In the genomic region with DNA sequence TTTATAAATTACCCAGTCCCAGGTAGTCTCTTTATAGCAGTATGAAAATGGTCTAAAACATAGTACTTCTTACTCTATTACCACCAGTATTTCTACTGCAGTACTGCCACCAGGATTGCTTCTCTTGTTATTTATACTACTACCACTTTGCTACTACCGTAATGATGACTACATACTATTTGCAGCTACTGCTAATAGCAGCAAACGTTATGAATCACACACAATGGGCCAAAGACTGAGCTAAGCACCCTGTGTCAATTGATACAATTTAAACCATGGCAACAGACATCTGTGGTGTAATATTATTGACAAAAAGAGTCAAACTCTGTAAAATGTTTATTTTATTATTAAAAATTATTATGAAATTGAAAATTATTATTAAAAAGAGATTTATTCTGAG, we compare ENCODE assay signal across 28 cellular contexts. TPM values are rescaled to one million over a fixed set of nuclear protein-coding genes. Genes with fewer than 3 reads are reported as not detected.
"Had no signal": no experiment of that assay in that cellular context is flagged by ENCODE, and none has a peak within 500 bp of the region (broad histone marks: within the 10 kb centered on the region; RNA-seq: fewer than 3 reads in every experiment).

No MANE protein-coding gene starts in this region.

- H3K27me3 ChIP-seq: cardiac muscle cell, thyroid gland had no signal

- H3K27ac ChIP-seq: cardiac muscle cell, foreskin keratinocyte, neutrophil, parathyroid adenoma, spleen, thyroid gland had no signal

- H3K27ac Mint-ChIP-seq: activated B cell treated with CpG ODN at 0.5 μM for 24 hours; activated T-helper 2 cell treated with anti-CD3 and anti-CD28 coated beads, Interferon-gamma antibody, Interleukin-2, Interleukin-4, amounts not matched to agents 10 μg/mL and 5 μg/mL and 100 μg/mL, durations not matched to agents 14 hours and 24 hours and 36 hours; nephron had no signal

- DNase-seq: activated B cell treated with CpG ODN at 0.5 μM for 24 hours; activated CD4-positive, alpha-beta T cell treated with anti-CD3 and anti-CD28 coated beads for 4 hours; activated CD4-positive, alpha-beta T cell treated with anti-CD3 and anti-CD28 coated beads, Interleukin-2, amount 50 U/mL, for 48 hours; activated CD8-positive, alpha-beta memory T cell treated with anti-CD3 and anti-CD28 coated beads, Interleukin-2, amount 50 U/mL, for 48 hours; activated naive CD4-positive, alpha-beta T cell; activated naive CD8-positive, alpha-beta T cell treated with anti-CD3 and anti-CD28 coated beads, Interleukin-2, amount 10 ng/mL, durations not matched to agents 7 days and 5 days; activated T-cell treated with anti-CD3 and anti-CD28 coated beads, Interleukin-2, amount 50 U/mL, for 4 hours; amniotic stem cell; foreskin keratinocyte; retina; stimulated activated CD4-positive, alpha-beta T cell treated with anti-CD3 and anti-CD28 coated beads, Interleukin-4, amount 100 ng/mL, for 1 hour; stimulated activated naive CD8-positive, alpha-beta T cell treated with anti-CD3 and anti-CD28 coated beads, Interleukin-15, Interleukin-2, amounts not matched to agents 100 U/mL and 50 U/mL, for 24 hours; substantia nigra; T1000; thyroid gland had no signal

- H3K4me1 ChIP-seq: parathyroid adenoma, spleen had no signal

- ATAC-seq: activated T-cell treated with anti-CD3 and anti-CD28 coated beads, Interleukin-2, amount 50 U/mL, for 4 hours; foreskin keratinocyte; stimulated activated naive CD8-positive, alpha-beta T cell treated with anti-CD3 and anti-CD28 coated beads, Interleukin-15, Interleukin-2, amounts not matched to agents 100 U/mL and 50 U/mL, for 24 hours had no signal

- H3K9me3 ChIP-seq: neutrophil, spleen, thyroid gland had no signal

- H3K9me3 Mint-ChIP-seq: activated B cell treated with CpG ODN at 0.5 μM for 24 hours; activated naive CD8-positive, alpha-beta T cell treated with anti-CD3 and anti-CD28 coated beads, Interleukin-2, amount 10 ng/mL, durations not matched to agents 7 days and 5 days; activated T-cell treated with anti-CD3 and anti-CD28 coated beads, Interleukin-2, amount 50 U/mL, for 4 hours; activated T-helper 2 cell treated with anti-CD3 and anti-CD28 coated beads, Interferon-gamma antibody, Interleukin-2, Interleukin-4, amounts not matched to agents 10 μg/mL and 5 μg/mL and 100 μg/mL, durations not matched to agents 14 hours and 24 hours and 36 hours; nephron had no signal

- H3K4me1 Mint-ChIP-seq: activated B cell treated with CpG ODN at 0.5 μM for 24 hours; activated naive CD8-positive, alpha-beta T cell treated with anti-CD3 and anti-CD28 coated beads, Interleukin-2, amount 10 ng/mL, durations not matched to agents 7 days and 5 days had no signal

- H3K4me3 ChIP-seq: cardiac muscle cell, spleen, thyroid gland had no signal

- H3K36me3 Mint-ChIP-seq: activated naive CD8-positive, alpha-beta T cell treated with anti-CD3 and anti-CD28 coated beads, Interleukin-2, amount 10 ng/mL, durations not matched to agents 7 days and 5 days had no signal

- H3K4me3 Mint-ChIP-seq: activated B cell treated with CpG ODN at 0.5 μM for 24 hours; activated naive CD8-positive, alpha-beta T cell treated with anti-CD3 and anti-CD28 coated beads, Interleukin-2, amount 10 ng/mL, durations not matched to agents 7 days and 5 days; activated T-cell treated with anti-CD3 and anti-CD28 coated beads, Interleukin-2, amount 50 U/mL, for 4 hours; nephron had no signal

- H3K36me3 ChIP-seq: cardiac muscle cell, neutrophil, spleen, thyroid gland had no signal

RNA-seq across cellular contexts. Expression of a gene that starts 15.3 kb away (rescaled TPM):
- total RNA-seq: activated B cell treated with CpG ODN at 0.5 μM for 24 hours; activated CD8-positive, alpha-beta memory T cell treated with anti-CD3 and anti-CD28 coated beads for 36 hours; activated naive CD8-positive, alpha-beta T cell treated with anti-CD3 and anti-CD28 coated beads, Interleukin-2, amount 10 ng/mL, durations not matched to agents 7 days and 5 days; activated T-helper 2 cell treated with anti-CD3 and anti-CD28 coated beads, Interferon-gamma antibody, Interleukin-2, Interleukin-4, amounts not matched to agents 10 μg/mL and 5 μg/mL and 100 μg/mL, durations not matched to agents 14 hours and 24 hours and 36 hours; fibroblast of lung; T-helper 1 cell treated with Interleukin-12 subunit alpha and Interleukin-12 subunit beta and Interleukin-4 antibody, amounts not matched to agents 30 ng/mL and 1 ng/mL, for 36 hours had no signal
- polyA plus RNA-seq: fibroblast of lung had no signal

RNA-seq across cellular contexts. Expression of a gene that starts 36.3 kb away (rescaled TPM):
- total RNA-seq: activated B cell treated with CpG ODN at 0.5 μM for 24 hours; activated CD8-positive, alpha-beta memory T cell treated with anti-CD3 and anti-CD28 coated beads for 36 hours; activated naive CD8-positive, alpha-beta T cell treated with anti-CD3 and anti-CD28 coated beads, Interleukin-2, amount 10 ng/mL, durations not matched to agents 7 days and 5 days; activated T-helper 2 cell treated with anti-CD3 and anti-CD28 coated beads, Interferon-gamma antibody, Interleukin-2, Interleukin-4, amounts not matched to agents 10 μg/mL and 5 μg/mL and 100 μg/mL, durations not matched to agents 14 hours and 24 hours and 36 hours; cardiac muscle cell; cerebellum; epithelial cell of proximal tubule; foreskin keratinocyte; glomerular endothelial cell; kidney epithelial cell; T-helper 1 cell treated with Interleukin-12 subunit alpha and Interleukin-12 subunit beta and Interleukin-4 antibody, amounts not matched to agents 30 ng/mL and 1 ng/mL, for 36 hours had no signal
- polyA plus RNA-seq: foreskin keratinocyte had no signal
